Comparison of ENCODE assay signal across 19 cellular contexts in genomic region chr19:6751189-6751588, GRCh38. TPM values are rescaled to one million over a fixed set of nuclear protein-coding genes. Genes with fewer than 3 reads are reported as not detected.
DNase-seq lines count a peak whose midpoint lies in the region; TF ChIP-seq lines count a peak whose summit lies in the region.
"Had no signal": no experiment of that assay in that cellular context is flagged by ENCODE, and none has a peak within 500 bp of the region (broad histone marks: within the 10 kb centered on the region; RNA-seq: fewer than 3 reads in every experiment).

No MANE protein-coding gene starts in this region.

- TF ChIP-seq CTCF in Caco-2 (IDR thresholded peaks at IDR 0.05; ENCODE audit: insufficient read depth in 1 of 2, low read depth in 1 of 2, low read length in 1 of 2, severe bottlenecking in 1 of 2, unreplicated experiment in 1 of 2): no peak
- TF ChIP-seq CTCF in PC-9 (conservative IDR thresholded peaks at IDR 0.05): no peak
- TF ChIP-seq CTCF in osteoblast (IDR thresholded peaks at IDR 0.05; ENCODE audit: extremely low read depth, low read depth, low read length): no peak
- TF ChIP-seq CTCF in spleen (IDR thresholded peaks at IDR 0.05 in 8 of 11, conservative IDR thresholded peaks at IDR 0.05 in 3 of 11): no peak
- no peak for TF ChIP-seq CTCF in thyroid gland (IDR thresholded peaks at IDR 0.05)

- TF ChIP-seq POLR2A in spleen (IDR thresholded peaks at IDR 0.05) (no peak), thyroid gland (IDR thresholded peaks at IDR 0.05) (no peak)

- intact Hi-C loops in Caco-2 (cut with micrococcal nuclease; ENCODE audit: unreplicated experiment): no loop called here
- intact Hi-C loops in PC-9 (cut with micrococcal nuclease; ENCODE audit: unreplicated experiment): no loop called here
- intact Hi-C loops in spleen (cut with DNase I; ENCODE audit: low total_unique reads): no loop called here
- intact Hi-C loops in thyroid gland (cut with DNase I): no loop called here

- CTCF ChIA-PET in Caco-2 (lab: Charles Lee): interaction anchor here (2.6 kb wide), 1 partner anchor 13 kb away, joined by 29 read pairs; the partner anchor contains the start of gene GPR108
- CTCF ChIA-PET in PC-9 (lab: Charles Lee): no interaction called here

- no peaks in the 10 kb centered on the region for H3K9me3 Mint-ChIP-seq in Caco-2 (ENCODE audit: unreplicated experiment)

- peak overlapping the region; percentile 94 for H3K4me3 Mint-ChIP-seq in Caco-2 (ENCODE audit: unreplicated experiment)

- DNase-seq in Caco-2 (peak in 1 of 2 experiments; percentile 29), PC-9 (peak in 1 of 2 experiments; percentile 53), epithelial cell of prostate (ENCODE audit: low read depth, low spot score) (no peak), osteoblast (ENCODE audit: insufficient read length, low spot score, missing footprints) (peak; percentile 39), spleen (no peak), DMS153 (lab: John Stamatoyannopoulos, UW) (no peak), thyroid gland (no peak), NCI-H1048 (lab: John Stamatoyannopoulos, UW) (no peak)
- DNase-seq: GOT3, KBM-7, MG63, NCI-H2081, NCI-H2227 treated with DMSO at 0.1 percent for 48 hours, NCI-H526 treated with DMSO at 0.1 percent for 48 hours, SHP77 treated with DMSO at 0.1 percent for 48 hours had no signal

- H3K4me3 ChIP-seq in Caco-2 (ENCODE audit: low read depth, low read length): no peak overlapping the region
- no peak overlapping the region for H3K4me3 ChIP-seq in PC-9
- H3K4me3 ChIP-seq in osteoblast (ENCODE audit: insufficient read depth, low read length): no peak overlapping the region
- no peak overlapping the region for H3K4me3 ChIP-seq in spleen
- no peak overlapping the region for H3K4me3 ChIP-seq in thyroid gland (replicated peaks in 1 of 3)
- H3K4me3 ChIP-seq: HAP-1, MG63 had no signal

- H2AFZ ChIP-seq in PC-9 (no peak overlapping the region), osteoblast (ENCODE audit: low read length) (no peak overlapping the region)

- peaks cover 69% of the 10 kb centered on the region for H3F3A ChIP-seq in PC-9 (ENCODE audit: insufficient read depth, low read depth)

- H3K9me3 ChIP-seq in Caco-2 (no peaks in the 10 kb centered on the region), PC-9 (ENCODE audit: insufficient read depth, low read depth) (no peaks in the 10 kb centered on the region), osteoblast (ENCODE audit: low read depth, low read length) (no peaks in the 10 kb centered on the region), spleen (no peaks in the 10 kb centered on the region), thyroid gland (no peaks in the 10 kb centered on the region)
- H3K9me3 ChIP-seq: HAP-1, MG63 had no signal

- POLR2A ChIA-PET in Caco-2 (lab: Charles Lee) (interaction anchor here (2.6 kb wide), 1 partner anchor 13 kb away, joined by 27 read pairs; the partner anchor contains the start of gene GPR108), PC-9 (lab: Charles Lee; ENCODE audit: unreplicated experiment) (no interaction called here)

- H3K9me2 ChIP-seq in PC-9 (ENCODE audit: insufficient read depth): no peaks in the 10 kb centered on the region

- H3K79me2 ChIP-seq in PC-9 (ENCODE audit: low read depth) (peaks cover 11% of the 10 kb centered on the region), osteoblast (ENCODE audit: insufficient read depth, low read length) (no peaks in the 10 kb centered on the region)

- 93 to 97% (median 97%) methylated on average over 16 of the region's 16 CpGs for WGBS in spleen, 5 donors
- 94% methylated on average over 16 of the region's 16 CpGs for WGBS in thyroid gland, 2 donors

- H4K20me1 ChIP-seq in PC-9 (ENCODE audit: insufficient read depth) (peaks cover 4% of the 10 kb centered on the region), osteoblast (ENCODE audit: insufficient read depth, low read length) (peaks cover 4% of the 10 kb centered on the region)

- H3K4me2 ChIP-seq in PC-9 (no peak overlapping the region), osteoblast (ENCODE audit: insufficient read depth, low read length) (no peak overlapping the region)

- H3K4me1 Mint-ChIP-seq in Caco-2 (ENCODE audit: low read depth, unreplicated experiment): peaks cover 6% of the 10 kb centered on the region

- no peaks in the 10 kb centered on the region for H3K27me3 ChIP-seq in Caco-2 (replicated peaks; ENCODE audit: control insufficient read depth, insufficient read depth, low read length)
- no peaks in the 10 kb centered on the region for H3K27me3 ChIP-seq in PC-9 (ENCODE audit: insufficient read depth, low read depth)
- no peaks in the 10 kb centered on the region for H3K27me3 ChIP-seq in osteoblast (ENCODE audit: insufficient read depth, low read length)
- H3K27me3 ChIP-seq in spleen (replicated peaks in 1 of 7): no peaks in the 10 kb centered on the region
- no peaks in the 10 kb centered on the region for H3K27me3 ChIP-seq in thyroid gland
- H3K27me3 ChIP-seq: MG63 had no signal

- H3K27ac ChIP-seq in PC-9: peak overlapping the region; percentile 21; the same call in 1 of the 2 replicates
- peak overlapping the region; percentile 43 for H3K27ac ChIP-seq in epithelial cell of prostate
- no peak overlapping the region for H3K27ac ChIP-seq in osteoblast (ENCODE audit: low read depth, low read length)
- H3K27ac ChIP-seq in spleen: no peak overlapping the region
- no peak overlapping the region for H3K27ac ChIP-seq in thyroid gland

- BruUV-seq in Caco-2 (replicated peaks; lab: Mats Ljungman, UMichigan) (no TSS peak), PC-9 (replicated peaks; lab: Mats Ljungman, UMichigan) (TSS peak; percentile 15)

- H3K36me3 Mint-ChIP-seq in Caco-2 (ENCODE audit: insufficient read depth, unreplicated experiment): peaks cover 83% of the 10 kb centered on the region

- H3K4me1 ChIP-seq in Caco-2 (peaks cover 21% of the 10 kb centered on the region; the same call in 1 of the 2 replicates), PC-9 (replicated peaks; ENCODE audit: insufficient read depth) (0 out of 2 replicates have a peak, but pooled peaks cover 5% of the 10 kb centered on the region), osteoblast (ENCODE audit: insufficient read depth, low read length) (peaks cover 5% of the 10 kb centered on the region), spleen (peaks cover 5 to 19% (median 14%) of the 10 kb centered on the region in 6 donors), thyroid gland (no peaks in the 10 kb centered on the region)

- H3K27me3 Mint-ChIP-seq in Caco-2 (ENCODE audit: insufficient read depth, unreplicated experiment): no peaks in the 10 kb centered on the region

- H3K36me3 ChIP-seq in Caco-2 (ENCODE audit: control insufficient read depth, insufficient read depth, low read length): no peaks in the 10 kb centered on the region; the same call in 1 of the 2 replicates
- peaks cover 17% of the 10 kb centered on the region; the same call in 1 of the 2 replicates for H3K36me3 ChIP-seq in PC-9 (ENCODE audit: low read depth)
- peaks cover 49% of the 10 kb centered on the region for H3K36me3 ChIP-seq in osteoblast (ENCODE audit: insufficient read depth, low read length)
- H3K36me3 ChIP-seq in spleen: peaks cover 0 to 84% (median 56%) of the 10 kb centered on the region in 6 donors
- H3K36me3 ChIP-seq in thyroid gland: peaks cover 54 to 62% of the 10 kb centered on the region in 2 donors

- no peak overlapping the region for H3K27ac Mint-ChIP-seq in Caco-2 (ENCODE audit: unreplicated experiment)

RNA-seq across cellular contexts. Expression of gene TRIP10, which starts 11.7 kb away (rescaled TPM):
- total RNA-seq in Caco-2 (2022): 106 and 107 TPM in 2 replicates
- total RNA-seq in PC-9 (2021): 84.3 and 104 TPM in 2 replicates
- total RNA-seq in osteoblast: 32.4 and 36.2 TPM in 2 replicates
- total RNA-seq in spleen: 10 to 100 TPM; 25.4 to 50.3 (median 32.1) TPM
- polyA plus RNA-seq in spleen: 10 to 100 TPM; 17.2 to 58.2 (median 36.1) TPM
- 10 to 100 TPM; 48.9 to 65.8 (median 58.8) TPM for total RNA-seq in thyroid gland

RNA-seq across cellular contexts. Expression of gene GPR108, which starts 13.8 kb away (rescaled TPM):
- total RNA-seq in Caco-2 (2022) (48.9 and 53.6 TPM in 2 replicates), PC-9 (2021) (58.3 and 66.8 TPM in 2 replicates), osteoblast (42.3 and 52.2 TPM in 2 replicates), spleen (10 to 100 TPM; 35.4 to 75.0 (median 56.0) TPM), thyroid gland (100 to 1,000 TPM in 3 of 4 donors, 10 to 100 TPM in 1; 87.9 to 152 (median 116) TPM)
- 100 to 1,000 TPM in 1 of 3 donors, 10 to 100 TPM in 2; 66.9 to 102 (median 91.8) TPM for polyA plus RNA-seq in spleen

RNA-seq across cellular contexts. Expression of gene SH2D3A, which starts 16.0 kb away (rescaled TPM):
- total RNA-seq in Caco-2 (2022) (20.5 and 24.5 TPM in 2 replicates), PC-9 (2021) (43.3 and 43.4 TPM in 2 replicates), osteoblast (not detected in 2 replicates), spleen (10 to 100 TPM in 5 of 7 donors, 1 to 10 TPM in 2; 7.5 to 17.1 (median 11.8) TPM), thyroid gland (10 to 100 TPM; 14.1 to 27.4 (median 20.7) TPM)
- 10 to 100 TPM in 1 of 3 donors, 1 to 10 TPM in 2; 7.6 to 10.0 (median 9.3) TPM for polyA plus RNA-seq in spleen
- total RNA-seq: A172, LHCN-M2 had no signal

RNA-seq across cellular contexts. Expression of gene VAV1, which starts 21.3 kb away (rescaled TPM):
- total RNA-seq in Caco-2 (2022) (not detected in 2 replicates), PC-9 (2021) (7.5 and 8.2 TPM in 2 replicates), osteoblast (0.36 TPM in 1 of 2 replicates, not detected in the other), spleen (100 to 1,000 TPM in 1 of 7 donors, 10 to 100 TPM in 6; 73.4 to 151 (median 90.1) TPM), thyroid gland (1 to 10 TPM; 1.7 to 4.3 (median 2.6) TPM)
- polyA plus RNA-seq in spleen: 10 to 100 TPM; 34.8 to 48.8 (median 40.9) TPM
- total RNA-seq: A172, LHCN-M2 had no signal
- polyA plus RNA-seq: BJ had no signal

RNA-seq across cellular contexts. Expression of gene C3, which starts 30.7 kb away (rescaled TPM):
- total RNA-seq in Caco-2 (2022) (19.3 and 21.7 TPM in 2 replicates), PC-9 (2021) (130 and 132 TPM in 2 replicates), osteoblast (5.0 and 14.1 TPM in 2 replicates), spleen (10 to 100 TPM in 4 of 7 donors, 1 to 10 TPM in 3; 5.8 to 68.1 (median 19.7) TPM), thyroid gland (100 to 1,000 TPM; 126 to 631 (median 350) TPM)
- 100 to 1,000 TPM in 1 of 3 donors, 10 to 100 TPM in 2; 31.0 to 182 (median 34.1) TPM for polyA plus RNA-seq in spleen

Comparison
In these comparisons a context has a peak if more than half of its experiments do, and no peak if none do; other contexts are left out.
1. H3K27ac ChIP-seq: peak in PC-9 (single experiment) and epithelial cell of prostate (single experiment); none in osteoblast (single experiment), spleen (0 of 8) and thyroid gland (0 of 3).